In the genomic region with DNA sequence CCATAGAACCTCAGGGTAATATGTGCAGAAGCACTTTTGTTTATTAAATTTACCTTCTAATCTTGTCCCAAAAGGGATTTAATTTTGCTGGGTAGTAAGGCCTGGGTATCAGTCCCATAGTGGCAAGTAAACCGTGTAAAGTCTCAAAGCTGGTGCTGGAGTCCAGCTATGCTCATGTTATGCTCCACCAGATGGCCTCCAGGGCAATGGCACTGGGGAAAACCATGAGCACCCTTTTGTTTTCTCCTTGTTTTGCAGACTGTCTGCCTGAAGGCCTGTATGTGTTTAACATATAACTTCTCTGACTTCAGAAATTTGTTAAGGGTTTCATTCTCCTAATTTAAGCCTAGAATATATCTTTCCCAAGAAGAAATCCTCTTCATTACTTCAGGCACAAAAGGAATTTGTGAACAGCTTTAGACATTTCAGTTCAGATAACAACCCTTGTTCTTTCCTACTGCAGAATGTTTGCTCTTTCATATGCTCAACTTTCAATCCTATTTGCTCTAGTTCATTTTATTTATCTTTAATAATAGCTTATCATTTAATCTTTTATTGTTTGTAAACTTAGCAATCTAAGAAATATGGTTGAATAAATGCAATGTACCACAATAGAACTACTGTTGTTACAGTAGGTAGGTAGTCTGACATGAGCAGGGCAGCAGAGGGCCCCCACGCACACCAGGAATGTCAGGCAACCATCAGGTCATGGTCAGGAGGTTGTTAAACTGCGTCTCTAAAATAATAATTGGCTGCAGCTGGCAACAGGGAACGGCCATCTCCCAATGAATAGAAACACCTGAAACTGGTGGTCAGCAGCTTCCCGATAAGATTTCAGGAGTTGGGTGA, we compare ENCODE assay signal across 2 cellular contexts.
TF ChIP-seq lines count a peak whose summit lies in the region.

No MANE protein-coding gene starts in this region.

TF ChIP-seq in SK-N-SH, 30 proteins besides CTCF, POLR2A, EP300 and RAD21 (continued from another document):
- TF ChIP-seq, protein P1, sequence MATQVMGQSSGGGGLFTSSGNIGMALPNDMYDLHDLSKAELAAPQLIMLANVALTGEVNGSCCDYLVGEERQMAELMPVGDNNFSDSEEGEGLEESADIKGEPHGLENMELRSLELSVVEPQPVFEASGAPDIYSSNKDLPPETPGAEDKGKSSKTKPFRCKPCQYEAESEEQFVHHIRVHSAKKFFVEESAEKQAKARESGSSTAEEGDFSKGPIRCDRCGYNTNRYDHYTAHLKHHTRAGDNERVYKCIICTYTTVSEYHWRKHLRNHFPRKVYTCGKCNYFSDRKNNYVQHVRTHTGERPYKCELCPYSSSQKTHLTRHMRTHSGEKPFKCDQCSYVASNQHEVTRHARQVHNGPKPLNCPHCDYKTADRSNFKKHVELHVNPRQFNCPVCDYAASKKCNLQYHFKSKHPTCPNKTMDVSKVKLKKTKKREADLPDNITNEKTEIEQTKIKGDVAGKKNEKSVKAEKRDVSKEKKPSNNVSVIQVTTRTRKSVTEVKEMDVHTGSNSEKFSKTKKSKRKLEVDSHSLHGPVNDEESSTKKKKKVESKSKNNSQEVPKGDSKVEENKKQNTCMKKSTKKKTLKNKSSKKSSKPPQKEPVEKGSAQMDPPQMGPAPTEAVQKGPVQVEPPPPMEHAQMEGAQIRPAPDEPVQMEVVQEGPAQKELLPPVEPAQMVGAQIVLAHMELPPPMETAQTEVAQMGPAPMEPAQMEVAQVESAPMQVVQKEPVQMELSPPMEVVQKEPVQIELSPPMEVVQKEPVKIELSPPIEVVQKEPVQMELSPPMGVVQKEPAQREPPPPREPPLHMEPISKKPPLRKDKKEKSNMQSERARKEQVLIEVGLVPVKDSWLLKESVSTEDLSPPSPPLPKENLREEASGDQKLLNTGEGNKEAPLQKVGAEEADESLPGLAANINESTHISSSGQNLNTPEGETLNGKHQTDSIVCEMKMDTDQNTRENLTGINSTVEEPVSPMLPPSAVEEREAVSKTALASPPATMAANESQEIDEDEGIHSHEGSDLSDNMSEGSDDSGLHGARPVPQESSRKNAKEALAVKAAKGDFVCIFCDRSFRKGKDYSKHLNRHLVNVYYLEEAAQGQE (IDR thresholded peaks at IDR 0.05; ENCODE audit: low read depth, low read length), result no peak
- TF ChIP-seq, protein P2, sequence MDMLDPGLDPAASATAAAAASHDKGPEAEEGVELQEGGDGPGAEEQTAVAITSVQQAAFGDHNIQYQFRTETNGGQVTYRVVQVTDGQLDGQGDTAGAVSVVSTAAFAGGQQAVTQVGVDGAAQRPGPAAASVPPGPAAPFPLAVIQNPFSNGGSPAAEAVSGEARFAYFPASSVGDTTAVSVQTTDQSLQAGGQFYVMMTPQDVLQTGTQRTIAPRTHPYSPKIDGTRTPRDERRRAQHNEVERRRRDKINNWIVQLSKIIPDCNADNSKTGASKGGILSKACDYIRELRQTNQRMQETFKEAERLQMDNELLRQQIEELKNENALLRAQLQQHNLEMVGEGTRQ (IDR thresholded peaks at IDR 0.05; ENCODE audit: borderline replicate concordance, low read depth, low read length), result no peak
- TF ChIP-seq NRF1 (IDR thresholded peaks at IDR 0.05; ENCODE audit: low read depth, low read length) (no peak), TCF12 (IDR thresholded peaks at IDR 0.05) (no peak), JUND (IDR thresholded peaks at IDR 0.05) (no peak), RXRA (IDR thresholded peaks at IDR 0.05; ENCODE audit: borderline replicate concordance, low read depth) (no peak), SIN3A (IDR thresholded peaks at IDR 0.05; ENCODE audit: borderline replicate concordance, low read depth, low read length) (no peak)
- TF ChIP-seq, protein P3, sequence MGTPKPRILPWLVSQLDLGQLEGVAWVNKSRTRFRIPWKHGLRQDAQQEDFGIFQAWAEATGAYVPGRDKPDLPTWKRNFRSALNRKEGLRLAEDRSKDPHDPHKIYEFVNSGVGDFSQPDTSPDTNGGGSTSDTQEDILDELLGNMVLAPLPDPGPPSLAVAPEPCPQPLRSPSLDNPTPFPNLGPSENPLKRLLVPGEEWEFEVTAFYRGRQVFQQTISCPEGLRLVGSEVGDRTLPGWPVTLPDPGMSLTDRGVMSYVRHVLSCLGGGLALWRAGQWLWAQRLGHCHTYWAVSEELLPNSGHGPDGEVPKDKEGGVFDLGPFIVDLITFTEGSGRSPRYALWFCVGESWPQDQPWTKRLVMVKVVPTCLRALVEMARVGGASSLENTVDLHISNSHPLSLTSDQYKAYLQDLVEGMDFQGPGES (IDR thresholded peaks at IDR 0.05; ENCODE audit: low read depth, low read length), result no peak
TF ChIP-seq in SK-N-SH: peak in this region for 0.

TF ChIP-seq in SK-N-SH treated with all-trans-retinoic acid at 6 μM for 48 hours, 23 proteins besides CTCF, POLR2A, EP300 and RAD21 (continued from another document):
- TF ChIP-seq ZC3H10 (CRISPR knock-in tag; IDR thresholded peaks at IDR 0.05), result no peak
- no peak for TF ChIP-seq BACH2 (CRISPR knock-in tag; IDR thresholded peaks at IDR 0.05; ENCODE audit: borderline replicate concordance)
- TF ChIP-seq, protein P4, sequence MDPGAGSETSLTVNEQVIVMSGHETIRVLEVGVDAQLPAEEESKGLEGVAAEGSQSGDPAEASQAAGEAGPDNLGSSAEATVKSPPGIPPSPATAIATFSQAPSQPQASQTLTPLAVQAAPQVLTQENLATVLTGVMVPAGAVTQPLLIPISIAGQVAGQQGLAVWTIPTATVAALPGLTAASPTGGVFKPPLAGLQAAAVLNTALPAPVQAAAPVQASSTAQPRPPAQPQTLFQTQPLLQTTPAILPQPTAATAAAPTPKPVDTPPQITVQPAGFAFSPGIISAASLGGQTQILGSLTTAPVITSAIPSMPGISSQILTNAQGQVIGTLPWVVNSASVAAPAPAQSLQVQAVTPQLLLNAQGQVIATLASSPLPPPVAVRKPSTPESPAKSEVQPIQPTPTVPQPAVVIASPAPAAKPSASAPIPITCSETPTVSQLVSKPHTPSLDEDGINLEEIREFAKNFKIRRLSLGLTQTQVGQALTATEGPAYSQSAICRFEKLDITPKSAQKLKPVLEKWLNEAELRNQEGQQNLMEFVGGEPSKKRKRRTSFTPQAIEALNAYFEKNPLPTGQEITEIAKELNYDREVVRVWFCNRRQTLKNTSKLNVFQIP (CRISPR knock-in tag; IDR thresholded peaks at IDR 0.05; ENCODE audit: borderline replicate concordance, low read depth), result no peak
- TF ChIP-seq, protein P5, sequence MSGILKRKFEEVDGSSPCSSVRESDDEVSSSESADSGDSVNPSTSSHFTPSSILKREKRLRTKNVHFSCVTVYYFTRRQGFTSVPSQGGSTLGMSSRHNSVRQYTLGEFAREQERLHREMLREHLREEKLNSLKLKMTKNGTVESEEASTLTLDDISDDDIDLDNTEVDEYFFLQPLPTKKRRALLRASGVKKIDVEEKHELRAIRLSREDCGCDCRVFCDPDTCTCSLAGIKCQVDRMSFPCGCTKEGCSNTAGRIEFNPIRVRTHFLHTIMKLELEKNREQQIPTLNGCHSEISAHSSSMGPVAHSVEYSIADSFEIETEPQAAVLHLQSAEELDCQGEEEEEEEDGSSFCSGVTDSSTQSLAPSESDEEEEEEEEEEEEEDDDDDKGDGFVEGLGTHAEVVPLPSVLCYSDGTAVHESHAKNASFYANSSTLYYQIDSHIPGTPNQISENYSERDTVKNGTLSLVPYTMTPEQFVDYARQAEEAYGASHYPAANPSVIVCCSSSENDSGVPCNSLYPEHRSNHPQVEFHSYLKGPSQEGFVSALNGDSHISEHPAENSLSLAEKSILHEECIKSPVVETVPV (CRISPR knock-in tag; IDR thresholded peaks at IDR 0.05), result no peak
- TF ChIP-seq ZNF565 (CRISPR knock-in tag; conservative IDR thresholded peaks at IDR 0.05; ENCODE audit: low read depth), result no peak
- no peak for TF ChIP-seq ESRRG (CRISPR knock-in tag; IDR thresholded peaks at IDR 0.05)
- TF ChIP-seq PPARA (CRISPR knock-in tag; IDR thresholded peaks at IDR 0.05; ENCODE audit: borderline replicate concordance), result no peak
- TF ChIP-seq TCF4 (CRISPR knock-in tag; IDR thresholded peaks at IDR 0.05; ENCODE audit: borderline replicate concordance), result no peak
